Comparison of ENCODE assay signal across 17 cellular contexts in the genomic region with DNA sequence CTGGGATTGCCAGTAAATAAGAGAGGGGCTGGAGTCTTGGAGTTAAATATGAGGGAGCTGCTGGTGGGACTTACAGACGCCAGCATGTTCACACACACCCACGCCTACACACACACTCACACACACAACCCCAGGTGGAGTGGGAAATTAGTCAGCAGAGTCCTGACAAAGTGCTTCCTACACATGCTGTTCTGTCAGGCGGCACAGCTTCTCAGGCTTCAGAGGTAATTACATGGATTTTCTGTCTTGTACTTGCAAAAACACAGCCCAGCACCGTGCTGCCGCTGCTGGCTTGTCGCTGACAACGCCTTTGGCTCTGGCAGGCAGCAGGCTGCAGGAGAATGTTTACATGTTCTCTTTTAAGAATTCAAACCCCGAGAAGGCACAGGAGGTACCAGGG.
DNase-seq lines count a peak whose midpoint lies in the region; ATAC-seq and TF ChIP-seq lines count a peak whose summit lies in the region.
"Had no signal": no experiment of that assay in that cellular context is flagged by ENCODE, and none has a peak within 500 bp of the region (broad histone marks: within the 10 kb centered on the region; RNA-seq: fewer than 3 reads in every experiment).

No MANE protein-coding gene starts in this region.

- no peaks in the 10 kb centered on the region for H3K36me3 Mint-ChIP-seq in Calu3 (ENCODE audit: insufficient read depth, unreplicated experiment)
- H3K36me3 Mint-ChIP-seq: naive B cell; stimulated activated effector memory CD8-positive, alpha-beta T cell treated with anti-CD3 and anti-CD28 coated beads, Interleukin-12 subunit alpha, Interleukin-12 subunit beta, amount 100 ng/mL, for 72 hours; T-cell had no signal

- H3K27ac Mint-ChIP-seq in Calu3 (ENCODE audit: unreplicated experiment): no peak overlapping the region
- H3K27ac Mint-ChIP-seq: stimulated activated effector memory CD8-positive, alpha-beta T cell treated with anti-CD3 and anti-CD28 coated beads, Interleukin-12 subunit alpha, Interleukin-12 subunit beta, amount 100 ng/mL, for 72 hours; T-cell had no signal

- no peaks in the 10 kb centered on the region for H3K36me3 ChIP-seq in GM06990 (ENCODE audit: control insufficient read depth, insufficient read depth, low read length)

- no peak overlapping the region for H3K4me3 Mint-ChIP-seq in Calu3 (ENCODE audit: low read depth, unreplicated experiment)
- H3K4me3 Mint-ChIP-seq: naive B cell; stimulated activated effector memory CD8-positive, alpha-beta T cell treated with anti-CD3 and anti-CD28 coated beads, Interleukin-12 subunit alpha, Interleukin-12 subunit beta, amount 100 ng/mL, for 72 hours; T-cell had no signal

- DNase-seq in GM06990 (ENCODE audit: extremely low read depth, insufficient read length) (peak; percentile 37), epithelial cell of esophagus (ENCODE audit: low read depth) (peak; percentile 71), nucleus accumbens (lab: John Stamatoyannopoulos, UW) (peak in 42 of 56 donors; percentile 3 to 80 (median 32)), NCI-H1417 (lab: John Stamatoyannopoulos, UW) (no peak), SW480 (ENCODE audit: low spot score) (no peak), Calu3 (no peak), OCI-M1 (lab: John Stamatoyannopoulos, UW) (no peak)
- DNase-seq: activated CD4-positive, alpha-beta T cell treated with anti-CD3 and anti-CD28 coated beads, Interleukin-2, amount 50 U/mL, for 4 hours; activated naive CD4-positive, alpha-beta T cell treated with anti-CD3 and anti-CD28 coated beads, Interleukin-2, amount 50 U/mL, for 16 hours; DMS53; naive B cell; NCI-H1694 treated with DMSO at 0.1 percent for 48 hours; PC-3; T-cell had no signal

- no TSS peak for BruUV-seq in Calu3 (replicated peaks; lab: Mats Ljungman, UMichigan)

- no peak for TF ChIP-seq CTCF in GM06990 (IDR thresholded peaks at IDR 0.05; ENCODE audit: insufficient read depth, low read length, poor library complexity, severe bottlenecking)
- TF ChIP-seq CTCF in epithelial cell of esophagus (IDR thresholded peaks at IDR 0.05; ENCODE audit: insufficient read depth, low read depth, low read length, missing control alignments): peak; percentile 25
- TF ChIP-seq CTCF in Calu3 (IDR thresholded peaks at IDR 0.05; ENCODE audit: unreplicated experiment): no peak

- ATAC-seq in HG03432 (IDR thresholded peaks at IDR 0.05; ENCODE audit: unreplicated experiment): peak; percentile 37
- ATAC-seq: HCT116, PC-3, T-cell had no signal

- H3K4me1 Mint-ChIP-seq in Calu3 (ENCODE audit: low read depth, unreplicated experiment): peaks cover 6% of the 10 kb centered on the region
- H3K4me1 Mint-ChIP-seq: naive B cell; stimulated activated effector memory CD8-positive, alpha-beta T cell treated with anti-CD3 and anti-CD28 coated beads, Interleukin-12 subunit alpha, Interleukin-12 subunit beta, amount 100 ng/mL, for 72 hours; T-cell had no signal

- CTCF ChIA-PET in Calu3 (lab: Charles Lee): no interaction called here

- H3K4me3 ChIP-seq in GM06990 (replicated peaks; ENCODE audit: low read depth, low read length): no peak overlapping the region
- H3K4me3 ChIP-seq in epithelial cell of esophagus (ENCODE audit: low read length): no peak overlapping the region

- H3K27me3 ChIP-seq in GM06990 (replicated peaks; ENCODE audit: control insufficient read depth, insufficient read depth, low read length): no peaks in the 10 kb centered on the region

- no peaks in the 10 kb centered on the region for H3K27me3 Mint-ChIP-seq in Calu3 (ENCODE audit: unreplicated experiment)
- H3K27me3 Mint-ChIP-seq: naive B cell, T-cell had no signal

- H3K9me3 Mint-ChIP-seq in Calu3 (ENCODE audit: low read depth, unreplicated experiment): no peaks in the 10 kb centered on the region

- intact Hi-C loops in Calu3 (cut with micrococcal nuclease; ENCODE audit: unreplicated experiment): no loop called here

Comparison
In these comparisons a context has a peak if more than half of its experiments do, and no peak if none do; other contexts are left out.
1. DNase-seq: peak in GM06990 (single experiment), epithelial cell of esophagus (single experiment) and nucleus accumbens (42 of 56); none in NCI-H1417 (0 of 3), SW480 (single experiment), Calu3 (single experiment) and OCI-M1 (single experiment).